8 cellular contexts compared by ENCODE assay signal in genomic region chr2:241637233-241638062, GRCh38. TPM values are rescaled to one million over a fixed set of nuclear protein-coding genes. Genes with fewer than 3 reads are reported as not detected.
DNase-seq lines count a peak whose midpoint lies in the region; ATAC-seq, FAIRE-seq and TF ChIP-seq lines count a peak whose summit lies in the region.

ATG4B (plus strand) TSS chr2:241637693; CDS start chr2:241637715, 22 bp downstream.

- H3K36me3 ChIP-seq in BJ (ENCODE audit: control insufficient read depth, insufficient read depth, low read length), result peaks cover 16% of the 10 kb centered on the region
- H3K36me3 ChIP-seq in HepG2 (replicated peaks in 1 of 2; ENCODE audit: control insufficient read depth in 1 of 2, insufficient read depth in 2 of 2, low read length in 2 of 2), result peaks cover 17 to 36% of the 10 kb centered on the region in 2 experiments

- H3K4me3 ChIP-seq in BJ (ENCODE audit: low read depth, low read length), result peak within 1 kb of the TSS; percentile 94
- H3K4me3 ChIP-seq in HepG2 (replicated peaks in 1 of 3; ENCODE audit: insufficient read depth in 1 of 3, low read depth in 2 of 3, low read length in 3 of 3), result peak within 1 kb of the TSS; percentile 95 to 100 (median 99)

- CTCF ChIA-PET in BJ (lab: Yijun Ruan, JAX) (interaction anchor here (1.4 to 2.0 kb wide), 2 partner anchors 10 to 12 kb away, joined by 3 to 4 read pairs; no protein-coding TSS in a partner anchor), HepG2 (lab: Yijun Ruan, JAX; ENCODE audit: low intra/inter-chr PET ratio, low total read pairs) (interaction anchor here (1.5 kb wide), 1 partner anchor 22 kb away, joined by 4 read pairs; no protein-coding TSS in a partner anchor)

- H3K9me3 ChIP-seq in HepG2 (ENCODE audit: low read length), result no peaks in the 10 kb centered on the region

- H3K27me3 ChIP-seq in BJ (ENCODE audit: control insufficient read depth, insufficient read depth, low read length), result no peaks in the 10 kb centered on the region
- H3K27me3 ChIP-seq in HepG2 (ENCODE audit: control insufficient read depth in 1 of 2, insufficient read depth in 2 of 2, low read length in 2 of 2), result no peaks in the 10 kb centered on the region; a peak in 1 of 5 replicates

- POLR2A ChIA-PET in BJ (lab: Charles Lee), result no interaction called here
- POLR2A ChIA-PET in HepG2 (lab: Yijun Ruan, JAX), result interaction anchor here (1.0 to 1.6 kb wide), 8 partner anchors 9 to 79 kb away, joined by 3 to 7 read pairs (median 4); partner anchors contain the start of genes BOK, DTYMK and ING5

- no peak within 1 kb of the TSS for H2AFZ ChIP-seq in HepG2 (ENCODE audit: low read length)

- peaks cover 41% of the 10 kb centered on the region for H4K20me1 ChIP-seq in HepG2 (ENCODE audit: insufficient read depth, low read length)

- BruUV-seq in HepG2 (replicated peaks; lab: Mats Ljungman, UMichigan), result no TSS peak

- peak within 1 kb of the TSS; percentile 95 for H3K4me2 ChIP-seq in HepG2 (ENCODE audit: low read depth, low read length)

- peak within 1 kb of the TSS; percentile 100 for H3K27ac ChIP-seq in HepG2 (ENCODE audit: extremely low read length, insufficient read depth, low read length)

- FAIRE-seq in HepG2 (lab: Jason Lieb, UNC), result no peak

- DNase-seq in BJ (ENCODE audit: low read depth) (no peak), NCI-H526 (lab: John Stamatoyannopoulos, UW) (peak; percentile 37 to 96), dermis blood vessel endothelial cell (peak; percentile 94), HepG2 (ENCODE audit: low spot score) (peak; percentile 76)
- DNase-seq in activated CD4-positive, alpha-beta T cell treated with anti-CD3 and anti-CD28 coated beads, Interleukin-2, amount 50 U/mL, for 4 hours, result peak; percentile 58 to 62
- peak; percentile 77 for DNase-seq in stimulated activated CD4-positive, alpha-beta T cell treated with anti-CD3 and anti-CD28 coated beads, Interleukin-4, amount 100 ng/mL, for 1 hour

- ATAC-seq in HG03432 (IDR thresholded peaks at IDR 0.05; ENCODE audit: unreplicated experiment), result peak; percentile 69
- ATAC-seq in HepG2, result peak; percentile 76

- TF ChIP-seq RAD21 in HepG2 (CRISPR knock-in tag; IDR thresholded peaks at IDR 0.05), result peak; percentile 68

- TF ChIP-seq POLR2A in GM19193 (IDR thresholded peaks at IDR 0.05; ENCODE audit: extremely low read depth, insufficient read depth, insufficient read length) (peak; percentile 81), HepG2 (IDR thresholded peaks at IDR 0.05; ENCODE audit: insufficient read depth in 1 of 2, low read depth in 2 of 2, low read length in 2 of 2) (peak in 1 of 2 experiments; percentile 90; a peak in 2 of 4 replicates)

- no peak for TF ChIP-seq CTCF in BJ (IDR thresholded peaks at IDR 0.05; ENCODE audit: insufficient read depth, low read depth, low read length)
- 0 out of 2 replicates have a peak, but pooled peaks have one; percentile 4 for TF ChIP-seq CTCF in HepG2 (CRISPR knock-in tag; IDR thresholded peaks at IDR 0.05)

- intact Hi-C loops in HepG2 (cut with micrococcal nuclease; ENCODE audit: unreplicated experiment), result loop anchor here (2.0 kb wide), 1 partner anchor 321 kb away; no protein-coding TSS in a partner anchor

- no peak; a peak in 2 of 4 replicates for TF ChIP-seq EP300 in HepG2 (IDR thresholded peaks at IDR 0.05; ENCODE audit: low read depth in 2 of 2, low read length in 2 of 2)
- TF ChIP-seq EP300 in HepG2 (CRISPR knock-in tag; IDR thresholded peaks at IDR 0.05; ENCODE audit: borderline replicate concordance), result 0 out of 2 replicates have a peak, but pooled peaks have one; percentile 29

- H3K9ac ChIP-seq in HepG2 (ENCODE audit: insufficient read depth, low read depth, low read length), result peak within 1 kb of the TSS; percentile 100

- H3K4me1 ChIP-seq in HepG2 (ENCODE audit: insufficient read depth, low read length), result peaks cover 56% of the 10 kb centered on the region

- H3K79me2 ChIP-seq in HepG2 (ENCODE audit: insufficient read depth, low read length), result peaks cover 84% of the 10 kb centered on the region

- WGBS in HepG2 (ENCODE audit: low lambda C conversion rate), result under 1% methylated on average over 69 of the region's 123 CpGs

- in situ Hi-C loops in HepG2 (cut with HindIII; ENCODE audit: extremely low pct_ligation_motif_present, low pct_unique_long_range_greater_than_20kb), result loop anchor here (25.0 kb wide), 1 partner anchor 775 kb away; the partner anchor contains the start of gene AGXT

TF ChIP-seq in HepG2, 621 proteins besides CTCF, POLR2A, EP300 and RAD21 (continues in another document):
- TF ChIP-seq KLF16 (CRISPR knock-in tag; IDR thresholded peaks at IDR 0.05) (peak in 1 of 2 experiments; percentile 94; a peak in 2 of 4 replicates), ZNF251 (CRISPR knock-in tag; IDR thresholded peaks at IDR 0.05) (no peak), SMAD3 (CRISPR knock-in tag; IDR thresholded peaks at IDR 0.05) (peak; percentile 48; the same call in 1 of the 2 replicates), ONECUT2 (CRISPR knock-in tag; IDR thresholded peaks at IDR 0.05) (0 out of 2 replicates have a peak, but pooled peaks have one; percentile 19), ZFX (CRISPR knock-in tag; IDR thresholded peaks at IDR 0.05; ENCODE audit: low read depth) (peak; percentile 89), ZNF792 (CRISPR knock-in tag; IDR thresholded peaks at IDR 0.05) (peak; percentile 55; the same call in 1 of the 2 replicates), ZBED4 (CRISPR knock-in tag; IDR thresholded peaks at IDR 0.05; ENCODE audit: borderline replicate concordance) (peak; percentile 83; the same call in 1 of the 2 replicates), NFYB (CRISPR knock-in tag; IDR thresholded peaks at IDR 0.05) (peak; percentile 85), ZEB1 (IDR thresholded peaks at IDR 0.05; ENCODE audit: insufficient replicate concordance, low read depth) (peak; percentile 14), RNF2 (conservative IDR thresholded peaks at IDR 0.05; ENCODE audit: low read depth) (0 out of 2 replicates have a peak, but pooled peaks have one; percentile 23), DPF2 (CRISPR knock-in tag; IDR thresholded peaks at IDR 0.05; ENCODE audit: borderline replicate concordance, low read depth) (no peak), ZNF367 (CRISPR knock-in tag; IDR thresholded peaks at IDR 0.05; ENCODE audit: borderline replicate concordance) (no peak), YEATS2 (CRISPR knock-in tag; IDR thresholded peaks at IDR 0.05; ENCODE audit: borderline replicate concordance) (peak; percentile 90), ZNF329 (CRISPR knock-in tag; IDR thresholded peaks at IDR 0.05; ENCODE audit: low read depth) (0 out of 2 replicates have a peak, but pooled peaks have one; percentile 49)

RNA-seq across cellular contexts. Expression of gene ATG4B, which starts in this region (rescaled TPM):
- polyA plus RNA-seq in BJ (2011; rRNA removed) (79.8 and 122 TPM in 2 replicates), HepG2 (2011; rRNA removed) (239 and 300 TPM in 2 replicates)
- polyA minus RNA-seq in BJ (2011; rRNA and poly(A)+ RNA removed), result 102 and 113 TPM in 2 replicates
- total RNA-seq in dermis blood vessel endothelial cell (66.4 and 88.5 TPM in 2 replicates), HepG2 (2016; rRNA removed; fragmentation: Illumina TruSeq; extraction: Trizol) (95.5 and 96.3 TPM in 2 replicates)
- 36.7 and 38.3 TPM in 2 replicates for total RNA-seq in HepG2 (2016; cell fraction: cytosol; rRNA removed; fragmentation: Illumina TruSeq; extraction: Trizol; ENCODE audit: low read depth)
- 89.4 and 100 TPM in 2 replicates for total RNA-seq in HepG2 (2016; cell fraction: insoluble cytoplasmic fraction; rRNA removed; fragmentation: Illumina TruSeq; extraction: Trizol)
- 29.3 and 29.5 TPM in 2 replicates for total RNA-seq in HepG2 (2016; cell fraction: membrane; rRNA removed; fragmentation: Illumina TruSeq; extraction: Trizol)
- 81.6 and 83.5 TPM in 2 replicates for total RNA-seq in HepG2 (2016; cell fraction: nucleus; rRNA removed; fragmentation: Illumina TruSeq; extraction: Trizol)
- 143 and 145 TPM in 2 replicates for polyA plus RNA-seq in HepG2 (2011; cell fraction: cytosol; rRNA removed)
- polyA plus RNA-seq in HepG2 (2011; cell fraction: nucleus; rRNA removed), result 1,044 and 1,316 TPM in 2 replicates
- 190 and 212 TPM in 2 replicates for polyA plus RNA-seq in HepG2 (2012)
- 14.7 and 15.7 TPM in 2 replicates for polyA plus RNA-seq in HepG2 (2016; cell fraction: cytosol; fragmentation: Illumina TruSeq; extraction: Trizol; ENCODE audit: low read depth)
- polyA plus RNA-seq in HepG2 (2016; cell fraction: insoluble cytoplasmic fraction; fragmentation: Illumina TruSeq; extraction: Trizol; ENCODE audit: low read depth), result 75.1 and 104 TPM in 2 replicates
- polyA plus RNA-seq in HepG2 (2016; cell fraction: membrane; fragmentation: Illumina TruSeq; extraction: Trizol; ENCODE audit: low read depth), result 19.2 and 21.6 TPM in 2 replicates
- polyA plus RNA-seq in HepG2 (2016; cell fraction: nucleus; fragmentation: Illumina TruSeq; extraction: Trizol; ENCODE audit: insufficient read depth, low read depth), result 244 TPM in 2 replicates
- 85.8 and 275 TPM in 2 replicates for polyA minus RNA-seq in HepG2 (2011; rRNA and poly(A)+ RNA removed; ENCODE audit: low replicate concordance)
- 75.1 and 78.1 TPM in 2 replicates for polyA minus RNA-seq in HepG2 (2011; cell fraction: cytosol; rRNA and poly(A)+ RNA removed)
- polyA minus RNA-seq in HepG2 (2011; cell fraction: nucleus; rRNA and poly(A)+ RNA removed), result 203 and 244 TPM in 2 replicates
